Comparison of ENCODE assay signal across 8 cellular contexts in genomic region chr18:63161728-63162195, GRCh38.
DNase-seq lines count a peak whose midpoint lies in the region; ATAC-seq and TF ChIP-seq lines count a peak whose summit lies in the region.

No MANE protein-coding gene starts in this region.

- peak overlapping the region; percentile 92 to 100 (median 99) for H3K27ac Mint-ChIP-seq in naive B cell

- peak; percentile 87 for DNase-seq in EL
- peak; percentile 90 for DNase-seq in MM.1S
- peak; percentile 76 to 84 for DNase-seq in activated CD4-positive, alpha-beta T cell treated with anti-CD3 and anti-CD28 coated beads, Interleukin-2, amount 50 U/mL, for 48 hours
- peak; percentile 61 for DNase-seq in naive B cell
- peak; percentile 83 for DNase-seq in stimulated activated naive CD4-positive, alpha-beta T cell treated with Interleukin-2 at 50 U/mL for 16 hours (lab: John Stamatoyannopoulos, UW)
- no peak for DNase-seq in NCI-H2081 treated with DMSO at 0.1 percent for 48 hours (lab: John Stamatoyannopoulos, UW)

- no peaks in the 10 kb centered on the region for H4K20me1 ChIP-seq in MM.1S (ENCODE audit: insufficient read depth, low read length)

- peak overlapping the region; percentile 23 to 93 (median 84) for H3K4me3 Mint-ChIP-seq in naive B cell

- no peak for TF ChIP-seq CTCF in MM.1S (IDR thresholded peaks at IDR 0.05; ENCODE audit: low read length)

- no peaks in the 10 kb centered on the region for H3K36me3 ChIP-seq in MM.1S (replicated peaks; ENCODE audit: insufficient read depth, low read length)
- no peaks in the 10 kb centered on the region for H3K36me3 ChIP-seq in duodenal mucosa (ENCODE audit: control insufficient read depth in 1 of 2, insufficient read depth in 2 of 2, low read length in 2 of 2)

- peaks cover 70% of the 10 kb centered on the region for H3F3A ChIP-seq in MM.1S (ENCODE audit: insufficient read depth, low read length)

- peaks cover 0 to 15% of the 10 kb centered on the region in 2 donors for H3K36me3 Mint-ChIP-seq in naive B cell

- peaks cover 46% of the 10 kb centered on the region for H3K79me2 ChIP-seq in MM.1S (ENCODE audit: low read length)

- H3K9me3 ChIP-seq in MM.1S (replicated peaks; ENCODE audit: insufficient read depth, low read length) (no peaks in the 10 kb centered on the region), duodenal mucosa (ENCODE audit: control insufficient read depth in 1 of 2, low read length in 2 of 2) (no peaks in the 10 kb centered on the region)

- H3K27me3 Mint-ChIP-seq in naive B cell, result no peaks in the 10 kb centered on the region

- no peak overlapping the region for H2AFZ ChIP-seq in MM.1S (ENCODE audit: low read length)

- no peaks in the 10 kb centered on the region for H3K9me2 ChIP-seq in MM.1S (replicated peaks; ENCODE audit: insufficient read depth, low read length)

- H3K4me1 ChIP-seq in MM.1S (ENCODE audit: low read length), result peaks cover 70% of the 10 kb centered on the region
- peaks cover 51 to 55% of the 10 kb centered on the region in 2 donors for H3K4me1 ChIP-seq in duodenal mucosa (ENCODE audit: control insufficient read depth in 1 of 2, insufficient read depth in 2 of 2, low read length in 2 of 2)

- H3K4me2 ChIP-seq in MM.1S (ENCODE audit: low read depth, low read length), result peak overlapping the region; percentile 94

- H3K27me3 ChIP-seq in MM.1S (replicated peaks; ENCODE audit: insufficient read depth, low read length), result no peaks in the 10 kb centered on the region
- H3K27me3 ChIP-seq in duodenal mucosa (ENCODE audit: control insufficient read depth in 1 of 2, insufficient read depth in 2 of 2, low read length in 2 of 2), result no peaks in the 10 kb centered on the region

- ATAC-seq in GM21723 (IDR thresholded peaks at IDR 0.05; ENCODE audit: unreplicated experiment) (peak; percentile 50), naive B cell (ENCODE audit: low read depth in 2 of 2) (peak; percentile 35 to 37)

- peaks cover 0 to 9% (median 0%) of the 10 kb centered on the region in 7 donors for H3K9me3 Mint-ChIP-seq in naive B cell

- H3K4me3 ChIP-seq in MM.1S (ENCODE audit: low read length) (peak overlapping the region; percentile 39; the same call in 1 of the 2 replicates), duodenal mucosa (ENCODE audit: low read depth in 1 of 2, low read length in 2 of 2) (peak overlapping the region in 1 of 2 donors; percentile 30)

- H3K9ac ChIP-seq in MM.1S (ENCODE audit: low read length), result peak overlapping the region; percentile 95
- H3K9ac ChIP-seq in duodenal mucosa (ENCODE audit: low read depth in 1 of 2, low read length in 2 of 2), result peak overlapping the region in 1 of 2 donors; percentile 47

- H3K27ac ChIP-seq in MM.1S (ENCODE audit: low read length) (peak overlapping the region; percentile 95), duodenal mucosa (ENCODE audit: low read depth, low read length) (peak overlapping the region; percentile 34)

- peaks cover 81 to 97% (median 92%) of the 10 kb centered on the region in 3 donors for H3K4me1 Mint-ChIP-seq in naive B cell
